ENCODE assay signal across 12 cellular contexts in genomic region chr5:75412111-75412990, GRCh38.
DNase-seq lines count a peak whose midpoint lies in the region; ATAC-seq and TF ChIP-seq lines count a peak whose summit lies in the region.
"Had no signal": no experiment of that assay in that cellular context is flagged by ENCODE, and none has a peak within 500 bp of the region (broad histone marks: within the 10 kb centered on the region; RNA-seq: fewer than 3 reads in every experiment).

No MANE protein-coding gene starts in this region.

- no peak for ATAC-seq in HG03457 (IDR thresholded peaks at IDR 0.05; ENCODE audit: unreplicated experiment)
- ATAC-seq: activated T-cell treated with anti-CD3 and anti-CD28 coated beads, Interleukin-2, amount 50 U/mL, for 72 hours; effector memory CD8-positive, alpha-beta T cell; left cardiac atrium had no signal

- H3K27ac Mint-ChIP-seq in endothelial cell (ENCODE audit: unreplicated experiment) (peak overlapping the region; percentile 61), nephron progenitor cell (peak overlapping the region; percentile 27)
- H3K27ac Mint-ChIP-seq: activated T-cell treated with anti-CD3 and anti-CD28 coated beads, Interleukin-2, amount 50 U/mL, for 72 hours had no signal

- H3K9me3 Mint-ChIP-seq in endothelial cell (ENCODE audit: unreplicated experiment) (no peaks in the 10 kb centered on the region), nephron progenitor cell (no peaks in the 10 kb centered on the region)
- H3K9me3 Mint-ChIP-seq: activated T-cell treated with anti-CD3 and anti-CD28 coated beads, Interleukin-2, amount 50 U/mL, for 72 hours; effector memory CD8-positive, alpha-beta T cell had no signal

- peaks cover 0 to 28% (median 0%) of the 10 kb centered on the region in 3 donors for H3K36me3 ChIP-seq in tibial nerve

- H3K4me1 Mint-ChIP-seq in endothelial cell (ENCODE audit: unreplicated experiment) = peaks cover 9% of the 10 kb centered on the region
- H3K4me1 Mint-ChIP-seq in nephron progenitor cell = no peaks in the 10 kb centered on the region

- H3K27ac ChIP-seq in tibial nerve = no peak overlapping the region
- H3K27ac ChIP-seq: skin epidermis had no signal

- H3K36me3 Mint-ChIP-seq in endothelial cell (ENCODE audit: low read depth, unreplicated experiment) (no peaks in the 10 kb centered on the region), nephron progenitor cell (ENCODE audit: low read depth) (peaks cover 32% of the 10 kb centered on the region)

- H3K9me3 ChIP-seq in tibial nerve = no peaks in the 10 kb centered on the region

- no peak overlapping the region for H3K4me3 Mint-ChIP-seq in endothelial cell (ENCODE audit: unreplicated experiment)
- H3K4me3 Mint-ChIP-seq in nephron progenitor cell = no peak overlapping the region
- H3K4me3 Mint-ChIP-seq: activated T-cell treated with anti-CD3 and anti-CD28 coated beads, Interleukin-2, amount 50 U/mL, for 72 hours; effector memory CD8-positive, alpha-beta T cell had no signal

- no peak overlapping the region for H3K4me3 ChIP-seq in tibial nerve
- H3K4me3 ChIP-seq: skin epidermis had no signal

- H3K27me3 Mint-ChIP-seq in endothelial cell (ENCODE audit: unreplicated experiment) (no peaks in the 10 kb centered on the region), nephron progenitor cell (ENCODE audit: low read depth, poor library complexity) (no peaks in the 10 kb centered on the region)
- H3K27me3 Mint-ChIP-seq: effector memory CD8-positive, alpha-beta T cell had no signal

- TF ChIP-seq EP300 in tibial nerve (IDR thresholded peaks at IDR 0.05) = no peak

- 81 to 82% methylated on average over 4 of the region's 4 CpGs for whole genome bisulfite sequencing in tibial nerve, 2 donors

- no peaks in the 10 kb centered on the region for H3K4me1 ChIP-seq in tibial nerve

- peak; percentile 55 for TF ChIP-seq CTCF in endothelial cell (IDR thresholded peaks at IDR 0.05; ENCODE audit: unreplicated experiment)
- no peak for TF ChIP-seq CTCF in nephron progenitor cell (IDR thresholded peaks at IDR 0.05)
- TF ChIP-seq CTCF in tibial nerve (IDR thresholded peaks at IDR 0.05) = no peak

- no peak for TF ChIP-seq POLR2A in tibial nerve (IDR thresholded peaks at IDR 0.05)

- H3K27me3 ChIP-seq in tibial nerve = no peaks in the 10 kb centered on the region

- DNase-seq in DMS53 treated with DMSO at 0.1 percent for 48 hours (lab: John Stamatoyannopoulos, UW; ENCODE audit: unreplicated experiment) (peak; percentile 61), MV-4-11 (lab: John Stamatoyannopoulos, UW) (peak; percentile 0), endothelial cell (ENCODE audit: low spot score) (no peak), nephron progenitor cell (no peak), hippocampal formation (lab: John Stamatoyannopoulos, UW) (no peak), mucosa of gallbladder (ENCODE audit: low spot score) (no peak), tibial nerve (ENCODE audit: low spot score in 2 of 2) (no peak)
- DNase-seq: activated T-cell treated with anti-CD3 and anti-CD28 coated beads, Interleukin-2, amount 50 U/mL, for 72 hours; effector memory CD8-positive, alpha-beta T cell; left cardiac atrium had no signal

Comparison
In these comparisons a context has a peak if more than half of its experiments do, and no peak if none do; other contexts are left out.
1. DNase-seq: peak in DMS53 treated with DMSO at 0.1 percent for 48 hours (single experiment) and MV-4-11 (single experiment); none in endothelial cell (single experiment), nephron progenitor cell (single experiment), hippocampal formation (0 of 2), mucosa of gallbladder (single experiment) and tibial nerve (0 of 2).